8 cellular contexts compared by ENCODE assay signal in the genomic region with DNA sequence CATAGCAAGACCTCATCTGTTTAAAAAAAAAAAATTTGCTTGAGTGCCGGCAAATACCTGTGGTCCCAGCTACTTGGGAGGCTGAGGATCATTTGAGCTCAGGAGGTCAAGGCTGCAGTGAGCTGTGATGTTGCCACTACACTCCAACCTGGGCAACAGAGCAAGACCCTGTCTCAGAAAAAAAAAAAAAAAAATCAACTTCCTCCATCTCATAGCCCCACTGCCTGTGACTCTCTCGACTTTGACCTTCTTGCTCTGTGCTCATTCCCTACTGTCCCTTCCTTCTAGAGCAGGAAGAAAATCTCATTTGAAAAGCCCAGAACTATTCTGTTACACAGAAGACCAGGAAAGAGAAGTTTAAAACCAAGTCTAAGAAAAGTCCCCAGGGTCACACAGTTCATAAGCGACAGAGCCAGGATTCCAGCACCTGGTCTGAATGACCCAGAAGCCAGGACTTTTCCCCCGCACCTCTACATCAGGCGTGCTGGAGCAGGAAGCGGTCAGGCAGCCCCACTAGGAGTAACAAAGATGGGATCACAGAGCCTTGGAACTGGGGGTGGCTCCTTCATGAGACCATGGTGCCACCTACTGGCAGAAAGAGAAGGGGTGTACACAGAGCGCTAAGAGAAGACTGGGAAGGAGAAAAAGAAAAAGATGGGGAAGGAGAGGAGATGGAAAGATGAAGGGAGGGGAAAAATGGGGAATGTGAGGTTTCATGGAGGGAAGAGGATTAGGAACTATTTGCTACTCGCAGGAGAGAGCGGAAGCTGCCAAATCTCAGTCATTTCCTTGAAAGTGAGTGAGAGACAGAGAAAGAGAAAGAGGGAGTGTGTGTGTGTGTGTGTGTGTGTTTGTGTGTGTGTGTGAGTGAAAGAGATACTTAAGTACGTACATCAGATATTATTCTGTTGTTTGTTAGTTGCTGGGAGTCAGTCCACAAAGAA. TPM values are rescaled to one million over a fixed set of nuclear protein-coding genes. Genes with fewer than 3 reads are reported as not detected.
DNase-seq lines count a peak whose midpoint lies in the region; ATAC-seq and TF ChIP-seq lines count a peak whose summit lies in the region.

No MANE protein-coding gene starts in this region.

- no peaks in the 10 kb centered on the region for H3K36me3 Mint-ChIP-seq in activated CD4-positive, alpha-beta T cell treated with anti-CD3 and anti-CD28 coated beads, Interleukin-2, amount 10 ng/mL, durations not matched to agents 24 days and 14 days (ENCODE audit: low read depth)

- intact Hi-C loops in activated CD4-positive, alpha-beta T cell treated with anti-CD3 and anti-CD28 coated beads, Interleukin-2, amount 10 ng/mL, durations not matched to agents 24 days and 14 days (cut with micrococcal nuclease) = loop anchor here (1.0 to 2.0 kb wide), 2 partner anchors 19 to 142 kb away; a partner anchor contains a TSS
- intact Hi-C loops in lower lobe of right lung (cut with DNase I) = loop anchor here (5.0 kb wide), 1 partner anchor 142 kb away; no protein-coding TSS in a partner anchor

- no peak overlapping the region for H3K4me3 Mint-ChIP-seq in activated CD4-positive, alpha-beta T cell treated with anti-CD3 and anti-CD28 coated beads, Interleukin-2, amount 10 ng/mL, durations not matched to agents 24 days and 14 days

- H3K4me1 ChIP-seq in lower lobe of right lung = peaks cover 48% of the 10 kb centered on the region

- DNase-seq in Daoy (ENCODE audit: low read depth) = peak; percentile 91
- peak; percentile 62 for DNase-seq in NCI-H524 treated with DMSO at 0.1 percent for 48 hours (lab: John Stamatoyannopoulos, UW)
- peak; percentile 90 for DNase-seq in activated CD4-positive, alpha-beta T cell treated with anti-CD3 and anti-CD28 coated beads, Interleukin-2, amount 10 ng/mL, durations not matched to agents 24 days and 14 days
- peak; percentile 66 to 87 for DNase-seq in dermis microvascular lymphatic vessel endothelial cell (ENCODE audit: low read depth in 2 of 2)
- DNase-seq in lower lobe of right lung = peak; percentile 69
- peak; percentile 29 to 53 (median 50) for DNase-seq in stimulated activated CD4-positive, alpha-beta T cell treated with anti-CD3 and anti-CD28 coated beads, TNF-alpha, amount 100 ng/mL, for 48 hours (ENCODE audit: low read depth in 3 of 3)

- peaks cover 4% of the 10 kb centered on the region for H3K27me3 Mint-ChIP-seq in activated CD4-positive, alpha-beta T cell treated with anti-CD3 and anti-CD28 coated beads, Interleukin-2, amount 10 ng/mL, durations not matched to agents 24 days and 14 days

- no peaks in the 10 kb centered on the region for H3K27me3 ChIP-seq in lower lobe of right lung (ENCODE audit: low read depth)

- peaks cover 1% of the 10 kb centered on the region for H3K4me1 Mint-ChIP-seq in activated CD4-positive, alpha-beta T cell treated with anti-CD3 and anti-CD28 coated beads, Interleukin-2, amount 10 ng/mL, durations not matched to agents 24 days and 14 days

- ATAC-seq in HG03342 (IDR thresholded peaks at IDR 0.05; ENCODE audit: unreplicated experiment) (peak; percentile 62), lower lobe of right lung (peak; percentile 87 to 88), HG03565 (IDR thresholded peaks at IDR 0.05; ENCODE audit: unreplicated experiment) (no peak)

- TF ChIP-seq CTCF in lower lobe of right lung (IDR thresholded peaks at IDR 0.05) = peak; percentile 88

- H3K9me3 ChIP-seq in lower lobe of right lung = no peaks in the 10 kb centered on the region

- H3K4me3 ChIP-seq in lower lobe of right lung = no peak overlapping the region

- no peaks in the 10 kb centered on the region for H3K36me3 ChIP-seq in lower lobe of right lung

- H3K27ac ChIP-seq in lower lobe of right lung = no peak overlapping the region

- no peaks in the 10 kb centered on the region for H3K9me3 Mint-ChIP-seq in activated CD4-positive, alpha-beta T cell treated with anti-CD3 and anti-CD28 coated beads, Interleukin-2, amount 10 ng/mL, durations not matched to agents 24 days and 14 days

- H3K27ac Mint-ChIP-seq in activated CD4-positive, alpha-beta T cell treated with anti-CD3 and anti-CD28 coated beads, Interleukin-2, amount 10 ng/mL, durations not matched to agents 24 days and 14 days = no peak overlapping the region

RNA-seq across cellular contexts. Expression of a gene that starts 3.1 kb away (rescaled TPM):
- not detected in 2 replicates for total RNA-seq in Daoy (2014; rRNA removed; shearing (Covaris generic))
- not detected in 2 replicates for total RNA-seq in activated CD4-positive, alpha-beta T cell treated with anti-CD3 and anti-CD28 coated beads, Interleukin-2, amount 10 ng/mL, durations not matched to agents 24 days and 14 days
- not detected in 2 replicates for total RNA-seq in dermis microvascular lymphatic vessel endothelial cell
- not detected for total RNA-seq in lower lobe of right lung

RNA-seq across cellular contexts. Expression of a gene that starts 4.5 kb away (rescaled TPM):
- 2.7 TPM in 1 of 2 replicates, not detected in the other for total RNA-seq in Daoy (2014; rRNA removed; shearing (Covaris generic))
- not detected in 2 replicates for total RNA-seq in activated CD4-positive, alpha-beta T cell treated with anti-CD3 and anti-CD28 coated beads, Interleukin-2, amount 10 ng/mL, durations not matched to agents 24 days and 14 days
- 0.13 TPM in 1 of 2 replicates, not detected in the other for total RNA-seq in dermis microvascular lymphatic vessel endothelial cell
- total RNA-seq in lower lobe of right lung = 68.9 TPM

RNA-seq across cellular contexts. Expression of a gene that starts 18.8 kb away (rescaled TPM):
- 59.4 and 62.5 TPM in 2 replicates for total RNA-seq in Daoy (2014; rRNA removed; shearing (Covaris generic))
- total RNA-seq in activated CD4-positive, alpha-beta T cell treated with anti-CD3 and anti-CD28 coated beads, Interleukin-2, amount 10 ng/mL, durations not matched to agents 24 days and 14 days = 75.1 and 83.0 TPM in 2 replicates
- total RNA-seq in dermis microvascular lymphatic vessel endothelial cell = 26.6 and 38.1 TPM in 2 replicates
- 59.3 TPM for total RNA-seq in lower lobe of right lung

RNA-seq across cellular contexts. Expression of a gene that starts 23.7 kb away (rescaled TPM):
- not detected in 2 replicates for total RNA-seq in Daoy (2014; rRNA removed; shearing (Covaris generic))
- 0.12 and 0.21 TPM in 2 replicates for total RNA-seq in activated CD4-positive, alpha-beta T cell treated with anti-CD3 and anti-CD28 coated beads, Interleukin-2, amount 10 ng/mL, durations not matched to agents 24 days and 14 days
- total RNA-seq in dermis microvascular lymphatic vessel endothelial cell = 0.63 and 0.64 TPM in 2 replicates
- total RNA-seq in lower lobe of right lung = 3.4 TPM

RNA-seq across cellular contexts. Expression of a gene that starts 47.0 kb away (rescaled TPM):
- 17.7 and 30.2 TPM in 2 replicates for total RNA-seq in Daoy (2014; rRNA removed; shearing (Covaris generic))
- total RNA-seq in activated CD4-positive, alpha-beta T cell treated with anti-CD3 and anti-CD28 coated beads, Interleukin-2, amount 10 ng/mL, durations not matched to agents 24 days and 14 days = 2.4 and 3.2 TPM in 2 replicates
- total RNA-seq in dermis microvascular lymphatic vessel endothelial cell = 16.3 and 18.3 TPM in 2 replicates
- total RNA-seq in lower lobe of right lung = 39.2 TPM

Comparison
In these comparisons a context has a peak if more than half of its experiments do, and no peak if none do; other contexts are left out.
1. RNA of a gene that starts 4.5 kb away (total RNA-seq): 68.9 TPM in lower lobe of right lung (single experiment); 0.13 TPM in dermis microvascular lymphatic vessel endothelial cell, not detected in activated CD4-positive, alpha-beta T cell treated with anti-CD3 and anti-CD28 coated beads, Interleukin-2, amount 10 ng/mL, durations not matched to agents 24 days and 14 days and 2.7 TPM in Daoy; every median in the first group is over 10 times any median in the second.
2. Peak in every context shown above with its lines, with median percentiles within 50 percentile points of each other: DNase-seq.